24 cellular contexts compared by ENCODE assay signal in genomic region chr1:229086091-229086490, GRCh38.
"Had no signal": no experiment of that assay in that cellular context is flagged by ENCODE, and none has a peak within 500 bp of the region (broad histone marks: within the 10 kb centered on the region; RNA-seq: fewer than 3 reads in every experiment).

No MANE protein-coding gene starts in this region.

- DNase-seq: activated CD4-positive, alpha-beta memory T cell treated with anti-CD3 and anti-CD28 coated beads for 36 hours; activated CD4-positive, alpha-beta T cell treated with anti-CD3 and anti-CD28 coated beads, Interleukin-2, amount 10 ng/mL, durations not matched to agents 24 days and 14 days; activated CD4-positive, CD25-positive, alpha-beta regulatory T cell treated with anti-CD3 and anti-CD28 coated beads, Interleukin-2, amount 50 U/mL, for 72 hours; activated CD8-positive, alpha-beta memory T cell treated with anti-CD3 and anti-CD28 coated beads, Interleukin-2, amount 50 U/mL, for 4 hours; activated effector memory CD4-positive, alpha-beta T cell treated with anti-CD3 and anti-CD28 coated beads, Interleukin-2, amount 50 U/mL, for 16 hours; activated naive CD4-positive, alpha-beta T cell treated with anti-CD3 and anti-CD28 coated beads for 36 hours; activated naive CD8-positive, alpha-beta T cell treated with anti-CD3 and anti-CD28 coated beads for 36 hours; activated T-cell treated with anti-CD3 and anti-CD28 coated beads, Interleukin-2, amount 50 U/mL, for 1 hour; amygdala; effector CD8-positive, alpha-beta T cell; head of caudate nucleus; hippocampal formation; left colon; naive B cell; pancreas; psoas muscle; stimulated activated CD4-positive, alpha-beta T cell treated with anti-CD3 and anti-CD28 coated beads, Interleukin-15, amount 100 ng/mL, for 24 hours; stimulated activated CD4-positive, alpha-beta T cell treated with anti-CD3 and anti-CD28 coated beads, Interleukin-2, amount 100 ng/mL, for 24 hours; stimulated activated naive CD4-positive, alpha-beta T cell; T-helper 17 cell; T1000; trophoblast cell had no signal

- H3K9me3 ChIP-seq: pancreas had no signal

- H3K4me1 ChIP-seq: pancreas had no signal

- ATAC-seq: left colon, pancreas, T-helper 17 cell had no signal

- H3K27ac ChIP-seq: epithelial cell of prostate, pancreas, psoas muscle had no signal

- H3K36me3 ChIP-seq: gastroesophageal sphincter, pancreas had no signal

- H3K27me3 ChIP-seq: gastroesophageal sphincter, pancreas had no signal

- H3K4me3 ChIP-seq: gastroesophageal sphincter, pancreas, psoas muscle had no signal
